ENCODE assay signal across 21 cellular contexts in the genomic region with DNA sequence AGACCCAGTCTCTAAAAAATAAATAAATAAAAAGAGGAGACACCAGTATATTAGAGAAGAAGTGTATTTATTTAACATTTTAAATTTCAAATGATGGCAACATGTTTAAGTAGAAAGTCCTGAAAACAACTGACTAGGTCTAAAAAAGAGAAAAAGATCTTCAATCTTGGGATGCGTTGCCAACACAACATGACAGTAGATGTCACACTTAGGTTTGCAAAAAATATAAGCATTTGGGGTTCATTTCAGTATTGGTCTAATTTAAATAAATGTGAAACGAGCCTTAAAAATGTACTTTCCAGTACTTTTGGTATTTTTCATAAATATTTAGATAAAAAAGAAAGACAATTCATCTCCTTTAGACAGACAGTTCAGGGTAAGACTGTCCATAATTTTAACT. TPM values are rescaled to one million over a fixed set of nuclear protein-coding genes. Genes with fewer than 3 reads are reported as not detected.
DNase-seq lines count a peak whose midpoint lies in the region; ATAC-seq and TF ChIP-seq lines count a peak whose summit lies in the region.
"Had no signal": no experiment of that assay in that cellular context is flagged by ENCODE, and none has a peak within 500 bp of the region (broad histone marks: within the 10 kb centered on the region; RNA-seq: fewer than 3 reads in every experiment).

No MANE protein-coding gene starts in this region.

- H4K20me1 ChIP-seq in HCT116 (ENCODE audit: insufficient read depth): no peaks in the 10 kb centered on the region

- peak overlapping the region; percentile 4 for H3K4me3 Mint-ChIP-seq in activated CD4-positive, alpha-beta T cell treated with anti-CD3 and anti-CD28 coated beads, Interleukin-2, amount 10 ng/mL, durations not matched to agents 24 days and 14 days
- H3K4me3 Mint-ChIP-seq in neural crest cell (peak overlapping the region; percentile 80), mesothelial cell of epicardium (no peak overlapping the region)

- H2AFZ ChIP-seq in HCT116 (ENCODE audit: low read depth, low read length, poor library complexity, severe bottlenecking): no peak overlapping the region

- H3K36me3 ChIP-seq in HCT116 (ENCODE audit: control insufficient read depth in 1 of 2, insufficient read depth in 2 of 2, low read length in 2 of 2): no peaks in the 10 kb centered on the region
- H3K36me3 ChIP-seq: SJSA1, upper lobe of right lung had no signal

- no peak overlapping the region for H3K27ac Mint-ChIP-seq in activated CD4-positive, alpha-beta T cell treated with anti-CD3 and anti-CD28 coated beads, Interleukin-2, amount 10 ng/mL, durations not matched to agents 24 days and 14 days
- H3K27ac Mint-ChIP-seq in neural crest cell (ENCODE audit: unreplicated experiment) (no peak overlapping the region), mesothelial cell of epicardium (no peak overlapping the region)

- H3K36me3 Mint-ChIP-seq in activated CD4-positive, alpha-beta T cell treated with anti-CD3 and anti-CD28 coated beads, Interleukin-2, amount 10 ng/mL, durations not matched to agents 24 days and 14 days (ENCODE audit: low read depth): no peaks in the 10 kb centered on the region
- H3K36me3 Mint-ChIP-seq in neural crest cell (ENCODE audit: low read depth) (no peaks in the 10 kb centered on the region), mesothelial cell of epicardium (no peaks in the 10 kb centered on the region)

- RAD21 ChIA-PET in HCT116 (lab: Charles Lee; ENCODE audit: low non-redundant PET in 1 of 2, low total read pairs in 2 of 2, uncharacterized antibody in 2 of 2, unreplicated experiment in 2 of 2): no interaction called here

- H3K4me1 ChIP-seq in HCT116 (ENCODE audit: control insufficient read depth in 1 of 2, insufficient read depth in 2 of 2, low read length in 2 of 2): peaks cover 23 to 56% of the 10 kb centered on the region in 2 experiments

- intact Hi-C loops in activated CD4-positive, alpha-beta T cell treated with anti-CD3 and anti-CD28 coated beads, Interleukin-2, amount 10 ng/mL, durations not matched to agents 24 days and 14 days (cut with micrococcal nuclease): loop anchor here (5.0 kb wide), 1 partner anchor 52 kb away; a partner anchor contains a TSS
- intact Hi-C loops in HCT116 (cut with micrococcal nuclease): loop anchor here (5.0 kb wide), 1 partner anchor 52 kb away; a partner anchor contains a TSS

- H3K27me3 Mint-ChIP-seq in activated CD4-positive, alpha-beta T cell treated with anti-CD3 and anti-CD28 coated beads, Interleukin-2, amount 10 ng/mL, durations not matched to agents 24 days and 14 days: no peaks in the 10 kb centered on the region
- H3K27me3 Mint-ChIP-seq in neural crest cell (ENCODE audit: low read depth): no peaks in the 10 kb centered on the region
- no peaks in the 10 kb centered on the region for H3K27me3 Mint-ChIP-seq in mesothelial cell of epicardium (ENCODE audit: low read depth)

- no peaks in the 10 kb centered on the region for H3K9me3 ChIP-seq in HCT116 (ENCODE audit: control insufficient read depth in 1 of 2, insufficient read depth in 1 of 2, low read depth in 1 of 2, low read length in 2 of 2)
- H3K9me3 ChIP-seq: SJSA1, upper lobe of right lung had no signal

- H3K4me2 ChIP-seq in HCT116 (ENCODE audit: low read length): peak overlapping the region; percentile 89; the same call in 1 of the 2 replicates

- no peak for DNase-seq in activated CD4-positive, alpha-beta T cell treated with anti-CD3 and anti-CD28 coated beads, Interleukin-2, amount 10 ng/mL, durations not matched to agents 24 days and 14 days
- no peak for DNase-seq in activated CD4-positive, alpha-beta T cell treated with anti-CD3 and anti-CD28 coated beads for 48 hours
- DNase-seq in HCT116 (ENCODE audit: low read depth, low spot score): no peak
- DNase-seq in neural crest cell (ENCODE audit: low read depth, low spot score): no peak
- no peak for DNase-seq in coronary artery (ENCODE audit: low spot score)
- no peak for DNase-seq in NCI-H1436 (lab: John Stamatoyannopoulos, UW)
- DNase-seq in mesothelial cell of epicardium (ENCODE audit: low spot score in 2 of 2, unreplicated experiment in 2 of 2): no peak
- DNase-seq: ACHN; activated CD4-positive, alpha-beta T cell treated with anti-CD3 and anti-CD28 coated beads, Interleukin-2, amount 50 U/mL, for 4 hours; amniotic stem cell; Calu3; foreskin fibroblast; H7; NCI-H1694 treated with DMSO at 0.1 percent for 48 hours; NCI-H446; stimulated activated naive CD4-positive, alpha-beta T cell treated with Interleukin-2 at 50 U/mL for 16 hours; upper lobe of right lung had no signal

- H3K27me3 ChIP-seq in HCT116 (ENCODE audit: insufficient read depth, low read length): no peaks in the 10 kb centered on the region
- H3K27me3 ChIP-seq: SJSA1, upper lobe of right lung had no signal

- H3K4me3 ChIP-seq in HCT116 (replicated peaks in 1 of 2; ENCODE audit: low read depth in 1 of 2, low read length in 2 of 2): no peak overlapping the region
- H3K4me3 ChIP-seq in coronary artery: no peak overlapping the region
- H3K4me3 ChIP-seq: SJSA1 had no signal

- H3K4me1 Mint-ChIP-seq in activated CD4-positive, alpha-beta T cell treated with anti-CD3 and anti-CD28 coated beads, Interleukin-2, amount 10 ng/mL, durations not matched to agents 24 days and 14 days: peaks cover 33% of the 10 kb centered on the region
- peaks cover 45% of the 10 kb centered on the region for H3K4me1 Mint-ChIP-seq in neural crest cell
- peaks cover 40% of the 10 kb centered on the region for H3K4me1 Mint-ChIP-seq in mesothelial cell of epicardium

- ATAC-seq in HCT116: no peak
- ATAC-seq: left lobe of liver, upper lobe of right lung had no signal

- POLR2A ChIA-PET in HCT116 (lab: Charles Lee): interaction anchor here (2.2 kb wide), 1 partner anchor 11 kb away, joined by 18 read pairs; no protein-coding TSS in a partner anchor

- no peaks in the 10 kb centered on the region for H3K9me3 Mint-ChIP-seq in activated CD4-positive, alpha-beta T cell treated with anti-CD3 and anti-CD28 coated beads, Interleukin-2, amount 10 ng/mL, durations not matched to agents 24 days and 14 days
- H3K9me3 Mint-ChIP-seq in neural crest cell: peaks cover 2% of the 10 kb centered on the region
- H3K9me3 Mint-ChIP-seq in mesothelial cell of epicardium: no peaks in the 10 kb centered on the region
- H3K9me3 Mint-ChIP-seq: activated T-helper 1 cell treated with anti-CD3 and anti-CD28 coated beads, Interleukin-12 subunit alpha, Interleukin-12 subunit beta, Interleukin-2, Interleukin-4 antibody, amounts not matched to agents 30 ng/mL and 10 ng/mL and 1 ng/mL, durations not matched to agents 14 hours and 24 hours and 36 hours had no signal

- H3K27ac ChIP-seq in HCT116 (ENCODE audit: low read depth, low read length) (no peak overlapping the region; the same call in 1 of the 2 replicates), VCaP (peak overlapping the region; percentile 96), coronary artery (no peak overlapping the region)

- no peaks in the 10 kb centered on the region for H3K79me2 ChIP-seq in HCT116 (ENCODE audit: insufficient read depth, low read length)

- no peak for TF ChIP-seq POLR2A in HCT116 (IDR thresholded peaks at IDR 0.05; ENCODE audit: borderline replicate concordance, extremely low read depth, insufficient read depth, insufficient read length)

- TF ChIP-seq CTCF in HCT116 (IDR thresholded peaks at IDR 0.05 in 2 of 3, conservative IDR thresholded peaks at IDR 0.05 in 1 of 3; ENCODE audit: borderline replicate concordance in 1 of 3, insufficient read depth in 1 of 3, low read depth in 2 of 3, low read length in 2 of 3) (no peak), VCaP (conservative IDR thresholded peaks at IDR 0.05) (no peak), neural crest cell (conservative IDR thresholded peaks at IDR 0.05) (no peak), coronary artery (IDR thresholded peaks at IDR 0.05) (no peak), mesothelial cell of epicardium (IDR thresholded peaks at IDR 0.05; ENCODE audit: unreplicated experiment) (no peak)

- TF ChIP-seq RAD21 in HCT116 (IDR thresholded peaks at IDR 0.05; ENCODE audit: low read depth): no peak

- CTCF ChIA-PET in HCT116 (lab: Charles Lee): interaction anchor here (2.1 to 3.6 kb wide), 4 partner anchors 10 to 63 kb away, joined by 9 to 52 read pairs (median 26); no protein-coding TSS in a partner anchor

- no peaks in the 10 kb centered on the region for H3K9me2 ChIP-seq in HCT116 (ENCODE audit: insufficient read depth)

- BruUV-seq in HCT116 (replicated peaks; lab: Mats Ljungman, UMichigan): no TSS peak

- no peak overlapping the region for H3K9ac ChIP-seq in HCT116 (ENCODE audit: low read length)

RNA-seq across cellular contexts. Expression of a gene that starts 4.5 kb away (rescaled TPM):
- total RNA-seq in activated CD4-positive, alpha-beta T cell treated with anti-CD3 and anti-CD28 coated beads, Interleukin-2, amount 10 ng/mL, durations not matched to agents 24 days and 14 days: 6.7 and 8.2 TPM in 2 replicates
- total RNA-seq in HCT116 (2021; ENCODE audit: unreplicated experiment): 13.7 TPM
- polyA plus RNA-seq in HCT116 (2012): 15.6 and 16.8 TPM in 2 replicates
- total RNA-seq in neural crest cell: 11.5 and 13.6 TPM in 2 replicates
- 14.0 to 15.1 TPM (median 14.9 TPM) in 3 replicates for total RNA-seq in mesothelial cell of epicardium

RNA-seq across cellular contexts. Expression of a gene that starts 23.1 kb away (rescaled TPM):
- 2.4 and 2.7 TPM in 2 replicates for total RNA-seq in activated CD4-positive, alpha-beta T cell treated with anti-CD3 and anti-CD28 coated beads, Interleukin-2, amount 10 ng/mL, durations not matched to agents 24 days and 14 days
- 39.7 TPM for total RNA-seq in HCT116 (2021; ENCODE audit: unreplicated experiment)
- 25.0 and 33.9 TPM in 2 replicates for polyA plus RNA-seq in HCT116 (2012)
- total RNA-seq in neural crest cell: 32.8 and 33.1 TPM in 2 replicates
- total RNA-seq in mesothelial cell of epicardium: 108 to 110 TPM (median 109 TPM) in 3 replicates

RNA-seq across cellular contexts. Expression of a gene that starts 29.2 kb away (rescaled TPM):
- total RNA-seq in activated CD4-positive, alpha-beta T cell treated with anti-CD3 and anti-CD28 coated beads, Interleukin-2, amount 10 ng/mL, durations not matched to agents 24 days and 14 days: 150 TPM in 2 replicates
- 212 TPM for total RNA-seq in HCT116 (2021; ENCODE audit: unreplicated experiment)
- 222 and 232 TPM in 2 replicates for polyA plus RNA-seq in HCT116 (2012)
- 199 and 215 TPM in 2 replicates for total RNA-seq in neural crest cell
- 121 to 124 TPM (median 123 TPM) in 3 replicates for total RNA-seq in mesothelial cell of epicardium

RNA-seq across cellular contexts. Expression of a gene that starts 36.6 kb away (rescaled TPM):
- not detected in 2 replicates for total RNA-seq in activated CD4-positive, alpha-beta T cell treated with anti-CD3 and anti-CD28 coated beads, Interleukin-2, amount 10 ng/mL, durations not matched to agents 24 days and 14 days
- not detected for total RNA-seq in HCT116 (2021; ENCODE audit: unreplicated experiment)
- not detected in 2 replicates for polyA plus RNA-seq in HCT116 (2012)
- total RNA-seq in neural crest cell: not detected in 2 replicates
- total RNA-seq in mesothelial cell of epicardium: 0.09 TPM in 1 of 3 replicates, not detected in the others
- total RNA-seq: activated T-helper 1 cell treated with anti-CD3 and anti-CD28 coated beads, Interleukin-12 subunit alpha, Interleukin-12 subunit beta, Interleukin-2, Interleukin-4 antibody, amounts not matched to agents 30 ng/mL and 10 ng/mL and 1 ng/mL, durations not matched to agents 14 hours and 24 hours and 36 hours; Calu3; H7; left lobe of liver; SJSA1; upper lobe of right lung had no signal

RNA-seq across cellular contexts. Expression of a gene that starts 48.6 kb away (rescaled TPM):
- 59.4 and 63.1 TPM in 2 replicates for total RNA-seq in activated CD4-positive, alpha-beta T cell treated with anti-CD3 and anti-CD28 coated beads, Interleukin-2, amount 10 ng/mL, durations not matched to agents 24 days and 14 days
- 48.7 TPM for total RNA-seq in HCT116 (2021; ENCODE audit: unreplicated experiment)
- polyA plus RNA-seq in HCT116 (2012): 45.1 and 57.4 TPM in 2 replicates
- 58.7 and 62.7 TPM in 2 replicates for total RNA-seq in neural crest cell
- total RNA-seq in mesothelial cell of epicardium: 32.7 to 33.2 TPM (median 33.0 TPM) in 3 replicates
